Comparison of ENCODE assay signal across 15 cellular contexts in the genomic region with DNA sequence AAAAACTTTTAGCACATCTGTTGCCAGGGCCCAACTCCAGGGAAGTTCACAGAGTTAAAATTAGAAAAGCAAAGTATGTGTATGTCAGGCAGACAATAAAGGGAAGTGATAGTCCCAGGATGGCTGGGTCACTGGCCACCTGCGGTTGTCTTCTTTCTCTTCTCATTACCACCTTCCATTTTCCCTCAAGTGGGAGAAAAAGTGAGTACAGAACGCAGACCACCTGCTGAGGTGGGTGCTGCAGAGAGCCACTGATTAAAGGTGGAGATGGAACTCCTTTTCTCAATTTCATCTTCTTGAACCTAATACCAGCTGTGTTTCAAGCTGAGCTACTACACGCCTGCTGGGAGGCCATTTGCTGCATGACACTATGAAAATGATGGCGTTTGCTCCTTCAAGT.
A peak's percentile ranks its signal among the peaks of the same experiment; 100 is the strongest.
DNase-seq lines count a peak whose midpoint lies in the region; ATAC-seq and TF ChIP-seq lines count a peak whose summit lies in the region.
"Had no signal": no experiment of that assay in that cellular context is flagged by ENCODE, and none has a peak within 500 bp of the region (broad histone marks: within the 10 kb centered on the region; RNA-seq: fewer than 3 reads in every experiment).

No MANE protein-coding gene starts in this region.

- no peak for DNase-seq in spleen
- DNase-seq in ascending aorta (ENCODE audit: low spot score in 2 of 2), result no peak
- DNase-seq: activated CD4-positive, CD25-positive, alpha-beta regulatory T cell; CD8-positive, alpha-beta memory T cell; natural killer cell; NCI-H1105; stimulated activated CD4-positive, alpha-beta T cell treated with anti-CD3 and anti-CD28 coated beads, Interleukin-12 subunit alpha, Interleukin-12 subunit beta, amount 100 ng/mL, for 4 hours; T-cell had no signal

- WGBS in spleen, 5 donors, result 45 to 60% (median 53%) methylated on average over 4 of the region's 4 CpGs

- no peaks in the 10 kb centered on the region for H3K9me3 ChIP-seq in OCI-LY3 (ENCODE audit: insufficient read depth, low read length)
- no peaks in the 10 kb centered on the region for H3K9me3 ChIP-seq in spleen
- no peaks in the 10 kb centered on the region for H3K9me3 ChIP-seq in ascending aorta
- H3K9me3 ChIP-seq: prostate gland had no signal

- TF ChIP-seq POLR2A in spleen (IDR thresholded peaks at IDR 0.05), result no peak

- H2AFZ ChIP-seq in OCI-LY3 (ENCODE audit: low read depth, low read length), result peak overlapping the region; percentile 59

- intact Hi-C loops in spleen (cut with DNase I; ENCODE audit: low total_unique reads), result no loop called here
- intact Hi-C loops in ascending aorta (cut with DNase I), result no loop called here

- no peaks in the 10 kb centered on the region for H3K27me3 ChIP-seq in OCI-LY3 (ENCODE audit: low read depth, low read length)
- no peaks in the 10 kb centered on the region for H3K27me3 ChIP-seq in spleen (replicated peaks in 1 of 7)
- H3K27me3 ChIP-seq in ascending aorta, result no peaks in the 10 kb centered on the region

- H3K79me2 ChIP-seq in OCI-LY3 (ENCODE audit: low read length), result no peaks in the 10 kb centered on the region

- H3K9ac ChIP-seq in OCI-LY3 (ENCODE audit: low read length), result peak overlapping the region; percentile 62

- H3K4me3 ChIP-seq in OCI-LY3 (ENCODE audit: low read length), result peak overlapping the region; percentile 73
- H3K4me3 ChIP-seq in spleen, result no peak overlapping the region
- H3K4me3 ChIP-seq in ascending aorta, result no peak overlapping the region
- H3K4me3 ChIP-seq: prostate gland had no signal

- no peaks in the 10 kb centered on the region for H3K36me3 ChIP-seq in OCI-LY3 (replicated peaks; ENCODE audit: low read depth, low read length)
- no peaks in the 10 kb centered on the region for H3K36me3 ChIP-seq in spleen
- no peaks in the 10 kb centered on the region for H3K36me3 ChIP-seq in ascending aorta
- H3K36me3 ChIP-seq: prostate gland had no signal

- TF ChIP-seq CTCF in OCI-LY3 (IDR thresholded peaks at IDR 0.05; ENCODE audit: low read depth, low read length) (no peak), spleen (IDR thresholded peaks at IDR 0.05 in 8 of 11, conservative IDR thresholded peaks at IDR 0.05 in 3 of 11) (no peak), ascending aorta (IDR thresholded peaks at IDR 0.05) (no peak)

- H3K27ac ChIP-seq in OCI-LY3 (ENCODE audit: low read length) (peak overlapping the region; percentile 75), spleen (no peak overlapping the region), ascending aorta (no peak overlapping the region)
- H3K27ac ChIP-seq: prostate gland had no signal

- H4K20me1 ChIP-seq in OCI-LY3 (ENCODE audit: insufficient read depth, low read length), result no peaks in the 10 kb centered on the region

- peak; percentile 51 for ATAC-seq in GM18511 (IDR thresholded peaks at IDR 0.05; ENCODE audit: unreplicated experiment)
- ATAC-seq in GM21390 (IDR thresholded peaks at IDR 0.05; ENCODE audit: unreplicated experiment), result peak; percentile 53
- ATAC-seq in HG02938 (IDR thresholded peaks at IDR 0.05; ENCODE audit: unreplicated experiment), result peak; percentile 44
- ATAC-seq in GM18517 (IDR thresholded peaks at IDR 0.05; ENCODE audit: unreplicated experiment), result no peak
- ATAC-seq in HG03442 (IDR thresholded peaks at IDR 0.05; ENCODE audit: unreplicated experiment), result no peak
- ATAC-seq: natural killer cell, T-cell had no signal

- H3K4me1 ChIP-seq in OCI-LY3 (ENCODE audit: low read length) (peaks cover 49% of the 10 kb centered on the region), spleen (no peaks in the 10 kb centered on the region), ascending aorta (no peaks in the 10 kb centered on the region)
- H3K4me1 ChIP-seq: prostate gland had no signal

- peak overlapping the region; percentile 86 for H3K4me2 ChIP-seq in OCI-LY3 (ENCODE audit: low read length)

Comparison
In these comparisons a context has a peak if more than half of its experiments do, and no peak if none do; other contexts are left out.
1. ATAC-seq: peak in GM18511 (single experiment), GM21390 (single experiment) and HG02938 (single experiment); none in GM18517 (single experiment) and HG03442 (single experiment).